8 cellular contexts compared by ENCODE assay signal in the genomic region with DNA sequence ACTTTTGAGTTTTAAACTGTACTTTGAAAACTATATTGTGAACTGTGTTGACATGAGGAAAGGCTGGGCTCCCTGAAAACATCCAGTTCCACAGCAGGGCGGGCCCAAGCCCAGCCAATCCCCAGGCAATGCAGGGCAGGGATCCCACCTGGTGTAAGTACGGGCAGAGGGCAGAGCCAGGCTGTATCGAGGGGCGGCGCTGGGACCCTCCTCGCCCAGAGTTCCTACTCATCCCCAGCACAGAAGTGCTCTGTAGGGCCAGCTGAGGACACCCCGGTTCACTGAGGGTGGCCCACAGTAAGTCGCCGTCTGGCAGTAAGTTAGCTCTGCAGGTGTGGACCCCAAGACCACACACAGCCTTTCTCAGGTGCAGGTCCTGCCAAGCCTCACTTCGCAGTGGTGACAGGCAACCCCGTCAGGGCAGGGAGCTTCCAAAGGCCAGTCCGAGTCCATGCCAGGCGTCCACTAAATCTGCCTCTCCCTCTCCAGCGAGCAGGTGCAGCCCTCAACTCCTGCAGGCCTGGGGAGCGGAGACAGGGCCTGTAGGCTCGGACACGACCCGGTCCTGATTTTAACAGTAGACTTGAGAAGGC. TPM values are rescaled to one million over a fixed set of nuclear protein-coding genes. Genes with fewer than 3 reads are reported as not detected.
A peak's percentile ranks its signal among the peaks of the same experiment; 100 is the strongest.
DNase-seq lines count a peak whose midpoint lies in the region; ATAC-seq, FAIRE-seq and TF ChIP-seq lines count a peak whose summit lies in the region.

No MANE protein-coding gene starts in this region.

- no peak for ATAC-seq in activated naive CD4-positive, alpha-beta T cell treated with anti-CD3 and anti-CD28 coated beads, Interleukin-2, amount 50 U/mL, for 72 hours
- no peak for ATAC-seq in activated T-cell treated with anti-CD3 and anti-CD28 coated beads, Interleukin-2, amount 50 U/mL, for 72 hours (replicated peaks in 1 of 2)
- ATAC-seq in HG03108 (IDR thresholded peaks at IDR 0.05; ENCODE audit: unreplicated experiment): no peak

- DNase-seq in activated naive CD4-positive, alpha-beta T cell treated with anti-CD3 and anti-CD28 coated beads, Interleukin-2, amount 10 ng/mL, durations not matched to agents 7 days and 5 days: no peak
- DNase-seq in activated naive CD4-positive, alpha-beta T cell treated with anti-CD3 and anti-CD28 coated beads, Interleukin-2, amount 50 U/mL, for 72 hours (ENCODE audit: low spot score in 2 of 2): no peak
- DNase-seq in activated T-cell treated with anti-CD3 and anti-CD28 coated beads, Interleukin-2, amount 50 U/mL, for 72 hours: no peak
- DNase-seq in kidney (peak; percentile 73), pons (ENCODE audit: low spot score) (no peak), GM13977 (ENCODE audit: low spot score) (no peak)

- peaks cover 16% of the 10 kb centered on the region for H3K27me3 Mint-ChIP-seq in activated naive CD4-positive, alpha-beta T cell treated with anti-CD3 and anti-CD28 coated beads, Interleukin-2, amount 10 ng/mL, durations not matched to agents 7 days and 5 days
- no peaks in the 10 kb centered on the region for H3K27me3 Mint-ChIP-seq in activated T-cell treated with anti-CD3 and anti-CD28 coated beads, Interleukin-2, amount 50 U/mL, for 72 hours (ENCODE audit: low read depth)

- TF ChIP-seq CTCF in kidney (IDR thresholded peaks at IDR 0.05; ENCODE audit: borderline replicate concordance, extremely low read depth, insufficient read depth) (no peak), GM13977 (IDR thresholded peaks at IDR 0.05; ENCODE audit: extremely low read depth, insufficient read depth, missing control alignments) (no peak)

- H3K9me3 Mint-ChIP-seq in activated naive CD4-positive, alpha-beta T cell treated with anti-CD3 and anti-CD28 coated beads, Interleukin-2, amount 10 ng/mL, durations not matched to agents 7 days and 5 days: no peaks in the 10 kb centered on the region
- no peaks in the 10 kb centered on the region for H3K9me3 Mint-ChIP-seq in activated naive CD4-positive, alpha-beta T cell treated with anti-CD3 and anti-CD28 coated beads, Interleukin-2, amount 50 U/mL, for 72 hours
- no peaks in the 10 kb centered on the region for H3K9me3 Mint-ChIP-seq in activated T-cell treated with anti-CD3 and anti-CD28 coated beads, Interleukin-2, amount 50 U/mL, for 72 hours

- peak overlapping the region; percentile 71 for H3K27ac Mint-ChIP-seq in activated naive CD4-positive, alpha-beta T cell treated with anti-CD3 and anti-CD28 coated beads, Interleukin-2, amount 10 ng/mL, durations not matched to agents 7 days and 5 days
- H3K27ac Mint-ChIP-seq in activated naive CD4-positive, alpha-beta T cell treated with anti-CD3 and anti-CD28 coated beads, Interleukin-2, amount 50 U/mL, for 72 hours: peak overlapping the region in 1 of 2 donors; percentile 44
- no peak overlapping the region for H3K27ac Mint-ChIP-seq in activated T-cell treated with anti-CD3 and anti-CD28 coated beads, Interleukin-2, amount 50 U/mL, for 72 hours

- H3K36me3 Mint-ChIP-seq in activated naive CD4-positive, alpha-beta T cell treated with anti-CD3 and anti-CD28 coated beads, Interleukin-2, amount 10 ng/mL, durations not matched to agents 7 days and 5 days: peaks cover 16% of the 10 kb centered on the region
- peaks cover 0 to 5% of the 10 kb centered on the region in 2 donors for H3K36me3 Mint-ChIP-seq in activated naive CD4-positive, alpha-beta T cell treated with anti-CD3 and anti-CD28 coated beads, Interleukin-2, amount 50 U/mL, for 72 hours
- no peaks in the 10 kb centered on the region for H3K36me3 Mint-ChIP-seq in activated T-cell treated with anti-CD3 and anti-CD28 coated beads, Interleukin-2, amount 50 U/mL, for 72 hours (ENCODE audit: insufficient read depth in 2 of 2)

- H3K4me1 Mint-ChIP-seq in activated naive CD4-positive, alpha-beta T cell treated with anti-CD3 and anti-CD28 coated beads, Interleukin-2, amount 10 ng/mL, durations not matched to agents 7 days and 5 days: peaks cover 25% of the 10 kb centered on the region
- no peaks in the 10 kb centered on the region for H3K4me1 Mint-ChIP-seq in activated T-cell treated with anti-CD3 and anti-CD28 coated beads, Interleukin-2, amount 50 U/mL, for 72 hours (ENCODE audit: low read depth)

- H3K27ac ChIP-seq in kidney (ENCODE audit: low read depth in 2 of 2, low read length in 2 of 2) (peak overlapping the region; percentile 9 to 57), thymus (ENCODE audit: low read depth) (peak overlapping the region; percentile 27)

- H3K4me3 ChIP-seq in kidney (ENCODE audit: low read length in 2 of 2) (no peak overlapping the region), thymus (ENCODE audit: low read length) (no peak overlapping the region)

- H3K9ac ChIP-seq in kidney (ENCODE audit: low read length in 2 of 2): peak overlapping the region in 1 of 2 donors; percentile 55

- CTCF ChIA-PET in activated naive CD4-positive, alpha-beta T cell treated with anti-CD3 and anti-CD28 coated beads, Interleukin-2, amount 10 ng/mL, durations not matched to agents 7 days and 5 days (lab: Charles Lee): interaction anchor here (1.6 kb wide), 1 partner anchor 9 kb away, joined by 4 read pairs; a partner anchor contains a TSS

- peak overlapping the region; percentile 83 for H3K4me3 Mint-ChIP-seq in activated naive CD4-positive, alpha-beta T cell treated with anti-CD3 and anti-CD28 coated beads, Interleukin-2, amount 10 ng/mL, durations not matched to agents 7 days and 5 days
- peak overlapping the region; percentile 77 to 78 for H3K4me3 Mint-ChIP-seq in activated T-cell treated with anti-CD3 and anti-CD28 coated beads, Interleukin-2, amount 50 U/mL, for 72 hours

- H3K27me3 ChIP-seq in thymus (ENCODE audit: control insufficient read depth, insufficient read depth): no peaks in the 10 kb centered on the region

- intact Hi-C loops in kidney (cut with DNase I): no loop called here

- H3K9me3 ChIP-seq in kidney (ENCODE audit: control insufficient read depth in 1 of 2, low read length in 2 of 2) (no peaks in the 10 kb centered on the region), thymus (ENCODE audit: control insufficient read depth) (no peaks in the 10 kb centered on the region)

- peaks cover 0 to 4% of the 10 kb centered on the region in 2 donors for H3K36me3 ChIP-seq in kidney (ENCODE audit: control insufficient read depth in 1 of 2, insufficient read depth in 2 of 2, low read length in 2 of 2)
- H3K36me3 ChIP-seq in thymus (ENCODE audit: control insufficient read depth, insufficient read depth): peaks cover 16% of the 10 kb centered on the region

- WGBS in thymus: 96% methylated on average over 18 of the region's 18 CpGs

- H3K4me1 ChIP-seq in kidney (ENCODE audit: control insufficient read depth in 1 of 2, insufficient read depth in 1 of 2, low read depth in 1 of 2, low read length in 2 of 2) (peaks cover 5 to 29% of the 10 kb centered on the region in 2 donors), thymus (ENCODE audit: control insufficient read depth, insufficient read depth, low read length) (peaks cover 20% of the 10 kb centered on the region)

- in situ Hi-C loops in GM13977 (cut with MboI; ENCODE audit: low pct_unique_long_range_greater_than_20kb, low sequenced_read_pairs, unreplicated experiment): no loop called here

- no peak for FAIRE-seq in kidney (lab: Jason Lieb, UNC)

RNA-seq across cellular contexts. Expression of a gene that starts 6.4 kb away (rescaled TPM):
- total RNA-seq in activated naive CD4-positive, alpha-beta T cell treated with anti-CD3 and anti-CD28 coated beads, Interleukin-2, amount 50 U/mL, for 72 hours: 10 to 100 TPM; 13.3 to 17.5 TPM
- 10 to 100 TPM; 13.5 to 14.2 TPM for total RNA-seq in activated T-cell treated with anti-CD3 and anti-CD28 coated beads, Interleukin-2, amount 50 U/mL, for 72 hours
- 106 TPM for total RNA-seq in kidney
- 108 TPM for polyA plus RNA-seq in kidney (ENCODE audit: insufficient read depth, low read depth, low replicate concordance)
- 51.2 TPM for polyA plus RNA-seq in thymus

RNA-seq across cellular contexts. Expression of a gene that starts 6.6 kb away (rescaled TPM):
- total RNA-seq in activated naive CD4-positive, alpha-beta T cell treated with anti-CD3 and anti-CD28 coated beads, Interleukin-2, amount 50 U/mL, for 72 hours: 1 to 10 TPM; 5.1 to 5.8 TPM
- 1 to 10 TPM; 3.1 to 5.5 TPM for total RNA-seq in activated T-cell treated with anti-CD3 and anti-CD28 coated beads, Interleukin-2, amount 50 U/mL, for 72 hours
- total RNA-seq in kidney: 8.0 TPM
- polyA plus RNA-seq in kidney (ENCODE audit: insufficient read depth, low read depth, low replicate concordance) (6.2 TPM), thymus (5.8 TPM)

RNA-seq across cellular contexts. Expression of a gene that starts 9.1 kb away (rescaled TPM):
- total RNA-seq in activated naive CD4-positive, alpha-beta T cell treated with anti-CD3 and anti-CD28 coated beads, Interleukin-2, amount 50 U/mL, for 72 hours: 10 to 100 TPM; 37.3 to 47.1 TPM
- total RNA-seq in activated T-cell treated with anti-CD3 and anti-CD28 coated beads, Interleukin-2, amount 50 U/mL, for 72 hours: 10 to 100 TPM; 29.7 to 31.0 TPM
- 30.9 TPM for total RNA-seq in kidney
- polyA plus RNA-seq in kidney (ENCODE audit: insufficient read depth, low read depth, low replicate concordance) (7.5 TPM), thymus (23.7 TPM)

RNA-seq across cellular contexts. Expression of a gene that starts 29.8 kb away (rescaled TPM):
- 1 to 10 TPM; 1.7 to 2.8 TPM for total RNA-seq in activated naive CD4-positive, alpha-beta T cell treated with anti-CD3 and anti-CD28 coated beads, Interleukin-2, amount 50 U/mL, for 72 hours
- total RNA-seq in activated T-cell treated with anti-CD3 and anti-CD28 coated beads, Interleukin-2, amount 50 U/mL, for 72 hours: 1 to 10 TPM; 1.2 to 3.1 TPM
- 7.7 TPM for total RNA-seq in kidney
- polyA plus RNA-seq in kidney (ENCODE audit: insufficient read depth, low read depth, low replicate concordance) (1.2 TPM), thymus (2.4 TPM)

RNA-seq across cellular contexts. Expression of a gene that starts 31.8 kb away (rescaled TPM):
- total RNA-seq in activated naive CD4-positive, alpha-beta T cell treated with anti-CD3 and anti-CD28 coated beads, Interleukin-2, amount 50 U/mL, for 72 hours: 10 to 100 TPM; 29.9 to 38.6 TPM
- 10 to 100 TPM; 28.8 to 40.1 TPM for total RNA-seq in activated T-cell treated with anti-CD3 and anti-CD28 coated beads, Interleukin-2, amount 50 U/mL, for 72 hours
- total RNA-seq in kidney: 66.1 TPM
- polyA plus RNA-seq in kidney (ENCODE audit: insufficient read depth, low read depth, low replicate concordance): 100 TPM
- polyA plus RNA-seq in thymus: 145 TPM
